Comparison of ENCODE assay signal across 1 cellular context in genomic region chr10:26528048-26528447, GRCh38.
TF ChIP-seq lines count a peak whose summit lies in the region.

No MANE protein-coding gene starts in this region.

TF ChIP-seq in HepG2, 621 proteins besides CTCF, POLR2A, EP300 and RAD21 (continued from another document):
- TF ChIP-seq ZNF800 (CRISPR knock-in tag; IDR thresholded peaks at IDR 0.05), result no peak
- no peak for TF ChIP-seq THAP9 (CRISPR knock-in tag; IDR thresholded peaks at IDR 0.05; ENCODE audit: borderline replicate concordance)
